In the genomic region with DNA sequence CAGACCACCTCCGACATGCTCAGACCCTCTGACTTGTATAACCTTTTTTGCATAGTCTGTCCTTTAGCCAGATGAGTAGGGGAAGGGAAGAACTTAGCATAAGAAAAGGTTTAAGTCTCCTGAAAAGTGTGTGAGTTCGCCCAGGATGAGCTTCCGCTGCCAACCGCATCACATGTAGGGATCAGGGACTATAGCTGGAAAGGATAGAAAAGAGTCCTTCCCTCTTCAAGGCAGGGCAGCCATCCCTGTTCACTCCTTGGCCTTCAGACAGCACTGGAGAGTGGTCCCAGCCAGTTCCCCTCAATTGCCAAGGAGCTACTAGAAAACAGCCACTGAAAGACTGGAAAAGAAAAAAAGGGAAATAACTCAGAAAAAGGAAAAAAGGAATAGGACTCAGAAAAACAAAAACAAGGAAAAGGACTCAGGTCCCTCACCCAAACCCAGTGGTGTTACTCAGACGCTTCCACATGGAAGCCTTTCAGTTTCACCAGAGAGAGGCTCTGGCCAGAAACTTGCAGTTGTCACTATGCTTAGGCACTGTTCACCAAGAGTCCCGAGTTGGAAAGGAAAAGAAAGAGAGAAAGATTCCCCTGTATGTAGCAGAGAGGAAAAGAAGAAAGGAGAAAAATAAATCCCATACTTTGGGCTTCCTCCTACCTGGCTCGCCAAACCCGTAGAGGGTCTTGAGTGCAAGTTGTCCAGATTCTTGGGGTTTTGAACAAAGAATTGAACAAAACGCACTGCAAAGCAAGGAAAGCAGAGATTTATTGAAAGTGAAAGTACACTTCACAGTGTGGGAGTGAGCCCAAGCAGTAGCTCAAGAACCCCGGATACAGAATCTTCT, we compare ENCODE assay signal across 8 cellular contexts. TPM values are rescaled to one million over a fixed set of nuclear protein-coding genes. Genes with fewer than 3 reads are reported as not detected.
DNase-seq lines count a peak whose midpoint lies in the region; ATAC-seq, FAIRE-seq and TF ChIP-seq lines count a peak whose summit lies in the region.

No MANE protein-coding gene starts in this region.

- DNase-seq in GM12865 (ENCODE audit: low read depth) (peak; percentile 37), MM.1S (peak; percentile 36), esophagus squamous epithelium (lab: John Stamatoyannopoulos, UW) (no peak), RCC 7860 (ENCODE audit: low spot score) (no peak), DMS 273 (lab: John Stamatoyannopoulos, UW; ENCODE audit: unreplicated experiment) (no peak)

- peak overlapping the region; percentile 44; the same call in 1 of the 2 replicates for H3K9ac ChIP-seq in MM.1S (ENCODE audit: low read length)

- H3K27me3 ChIP-seq in MM.1S (replicated peaks; ENCODE audit: insufficient read depth, low read length) (no peaks in the 10 kb centered on the region), esophagus squamous epithelium (no peaks in the 10 kb centered on the region)

- no peak for TF ChIP-seq POLR2A in esophagus squamous epithelium (IDR thresholded peaks at IDR 0.05)

- H3K4me1 Mint-ChIP-seq in stimulated activated memory B cell treated with anti-CD40 and anti-IgM and Interleukin-4, amounts not matched to agents 10 μg/mL and 1 μg/mL and 100 μg/mL, for 72 hours, result peaks cover 60% of the 10 kb centered on the region

- ATAC-seq in stimulated activated memory B cell treated with anti-CD40 and anti-IgM and Interleukin-4, amounts not matched to agents 10 μg/mL and 1 μg/mL and 100 μg/mL, for 72 hours, result no peak
- ATAC-seq in GM21526 (IDR thresholded peaks at IDR 0.05; ENCODE audit: low FRiP score, unreplicated experiment) (no peak), GM19023 (IDR thresholded peaks at IDR 0.05; ENCODE audit: unreplicated experiment) (no peak)

- H3K4me1 ChIP-seq in MM.1S (ENCODE audit: low read length) (peaks cover 14% of the 10 kb centered on the region; the same call in 1 of the 2 replicates), esophagus squamous epithelium (peaks cover 6 to 51% (median 31%) of the 10 kb centered on the region in 3 donors)

- no peaks in the 10 kb centered on the region for H3K79me2 ChIP-seq in MM.1S (ENCODE audit: low read length)

- H4K20me1 ChIP-seq in MM.1S (ENCODE audit: insufficient read depth, low read length), result no peaks in the 10 kb centered on the region

- intact Hi-C loops in esophagus squamous epithelium (cut with DNase I), result no loop called here

- H3K27me3 Mint-ChIP-seq in stimulated activated memory B cell treated with anti-CD40 and anti-IgM and Interleukin-4, amounts not matched to agents 10 μg/mL and 1 μg/mL and 100 μg/mL, for 72 hours, result no peaks in the 10 kb centered on the region

- H3K27ac Mint-ChIP-seq in stimulated activated memory B cell treated with anti-CD40 and anti-IgM and Interleukin-4, amounts not matched to agents 10 μg/mL and 1 μg/mL and 100 μg/mL, for 72 hours, result peak overlapping the region; percentile 94

- no peak for FAIRE-seq in RCC 7860 (lab: Jason Lieb, UNC)

- peak overlapping the region; percentile 77 for H2AFZ ChIP-seq in MM.1S (ENCODE audit: low read length)

- peaks cover 12% of the 10 kb centered on the region for H3K36me3 Mint-ChIP-seq in stimulated activated memory B cell treated with anti-CD40 and anti-IgM and Interleukin-4, amounts not matched to agents 10 μg/mL and 1 μg/mL and 100 μg/mL, for 72 hours

- peak overlapping the region; percentile 71 for H3K4me2 ChIP-seq in MM.1S (ENCODE audit: low read depth, low read length)

- H3K4me3 ChIP-seq in GM12865 (ENCODE audit: low read depth, low read length) (peak overlapping the region; percentile 72), MM.1S (ENCODE audit: low read length) (peak overlapping the region; percentile 60), esophagus squamous epithelium (peak overlapping the region; percentile 30 to 62 (median 41))

- peaks cover 6% of the 10 kb centered on the region for H3K9me3 Mint-ChIP-seq in stimulated activated memory B cell treated with anti-CD40 and anti-IgM and Interleukin-4, amounts not matched to agents 10 μg/mL and 1 μg/mL and 100 μg/mL, for 72 hours

- peak overlapping the region; percentile 93 for H3K4me3 Mint-ChIP-seq in stimulated activated memory B cell treated with anti-CD40 and anti-IgM and Interleukin-4, amounts not matched to agents 10 μg/mL and 1 μg/mL and 100 μg/mL, for 72 hours

- WGBS in esophagus squamous epithelium, 2 donors, result 40 to 61% methylated on average over 7 to 10 of the region's 10 CpGs

- H3K36me3 ChIP-seq in MM.1S (replicated peaks; ENCODE audit: insufficient read depth, low read length), result no peaks in the 10 kb centered on the region
- no peaks in the 10 kb centered on the region for H3K36me3 ChIP-seq in esophagus squamous epithelium

- TF ChIP-seq CTCF in GM12865 (IDR thresholded peaks at IDR 0.05; ENCODE audit: insufficient read depth, low read depth, low read length, missing control alignments), result no peak
- no peak for TF ChIP-seq CTCF in MM.1S (IDR thresholded peaks at IDR 0.05; ENCODE audit: low read length)
- TF ChIP-seq CTCF in esophagus squamous epithelium (IDR thresholded peaks at IDR 0.05), result no peak

- H3K9me3 ChIP-seq in MM.1S (replicated peaks; ENCODE audit: insufficient read depth, low read length) (no peaks in the 10 kb centered on the region), esophagus squamous epithelium (no peaks in the 10 kb centered on the region)

- H3F3A ChIP-seq in MM.1S (ENCODE audit: insufficient read depth, low read length), result peaks cover 30% of the 10 kb centered on the region

- no peaks in the 10 kb centered on the region for H3K9me2 ChIP-seq in MM.1S (replicated peaks; ENCODE audit: insufficient read depth, low read length)

- H3K27ac ChIP-seq in MM.1S (ENCODE audit: low read length), result peak overlapping the region; percentile 63; the same call in 1 of the 2 replicates
- peak overlapping the region; percentile 82 to 92 (median 91) for H3K27ac ChIP-seq in esophagus squamous epithelium

RNA-seq across cellular contexts. Expression of a gene that starts 5.6 kb away (rescaled TPM):
- total RNA-seq in esophagus squamous epithelium, result 100 to 1,000 TPM in 1 of 4 donors, 10 to 100 TPM in 3; 60.5 to 118 (median 79.0) TPM

Comparison
In these comparisons a context has a peak if more than half of its experiments do, and no peak if none do; other contexts are left out.
1. DNase-seq: peak in GM12865 (single experiment) and MM.1S (single experiment); none in esophagus squamous epithelium (single experiment), RCC 7860 (single experiment) and DMS 273 (single experiment).
2. Peak in every context shown above with its lines, with median percentiles within 50 percentile points of each other: H3K4me3 ChIP-seq.